Comparison of ENCODE assay signal across 9 cellular contexts in the genomic region with DNA sequence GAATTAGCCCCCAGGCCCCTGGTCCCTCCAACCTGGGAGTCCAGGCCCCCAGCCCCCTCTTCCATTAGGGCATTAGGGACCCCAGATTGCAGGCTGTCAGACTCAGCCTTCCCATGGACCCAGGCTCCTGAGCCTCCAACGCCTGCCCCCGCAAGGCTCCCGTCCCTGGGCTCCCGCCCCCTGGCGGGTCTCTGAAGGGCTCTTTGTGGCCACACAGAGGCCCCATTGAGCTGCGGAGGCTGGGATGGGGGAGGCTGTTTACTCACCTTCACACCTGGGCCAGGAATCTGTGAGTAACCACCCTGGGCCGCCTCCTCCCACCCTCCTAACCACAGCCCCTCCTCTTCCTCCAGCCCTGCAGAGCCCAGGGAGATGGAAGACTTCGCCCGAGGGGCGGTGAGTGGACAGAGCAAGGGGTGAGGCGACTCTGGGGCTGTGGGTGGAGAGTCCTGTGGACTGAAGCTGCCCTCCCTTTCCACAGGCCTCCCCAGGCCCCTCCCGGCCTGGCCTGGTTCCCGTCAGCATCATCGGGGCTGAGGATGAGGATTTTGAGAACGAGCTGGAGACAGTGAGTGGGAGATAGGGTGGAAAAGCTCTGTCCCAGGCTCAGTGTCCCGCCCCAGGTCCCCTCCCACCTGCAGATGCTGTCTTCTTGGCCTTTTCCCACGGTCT. TPM values are rescaled to one million over a fixed set of nuclear protein-coding genes. Genes with fewer than 3 reads are reported as not detected.
DNase-seq lines count a peak whose midpoint lies in the region; ATAC-seq and TF ChIP-seq lines count a peak whose summit lies in the region.
"Had no signal": no experiment of that assay in that cellular context is flagged by ENCODE, and none has a peak within 500 bp of the region (broad histone marks: within the 10 kb centered on the region; RNA-seq: fewer than 3 reads in every experiment).

No MANE protein-coding gene starts in this region.

- H3K23ac ChIP-seq in mesendoderm (ENCODE audit: low read length), result no peak overlapping the region

- H3K4me2 ChIP-seq in mesendoderm (ENCODE audit: low read length), result no peak overlapping the region

- WGBS in mesendoderm (ENCODE audit: extremely low coverage, insufficient coverage, low lambda C conversion rate), result no CpG with 5 or more reads among the region's 17 CpGs

- H4K8ac ChIP-seq in mesendoderm (ENCODE audit: low read depth, low read length), result no peak overlapping the region

- peak overlapping the region; percentile 27 for H2AK5ac ChIP-seq in mesendoderm (ENCODE audit: low read length)

- no peak overlapping the region for H3K4me3 ChIP-seq in mesendoderm (ENCODE audit: low read length)

- H3K18ac ChIP-seq in mesendoderm (ENCODE audit: low read length), result peak overlapping the region; percentile 16

- no peaks in the 10 kb centered on the region for H3K36me3 ChIP-seq in mesendoderm (ENCODE audit: control insufficient read depth, insufficient read depth, low read length)

- H3K27me3 ChIP-seq in mesendoderm (ENCODE audit: insufficient read depth, low read length, poor library complexity), result no peaks in the 10 kb centered on the region

- peaks cover 4% of the 10 kb centered on the region for H3K79me2 ChIP-seq in mesendoderm (ENCODE audit: control insufficient read depth, insufficient read depth, low read length)

- ATAC-seq in T-helper 17 cell (peak; percentile 70), HG03432 (IDR thresholded peaks at IDR 0.05; ENCODE audit: unreplicated experiment) (no peak), HG03135 (IDR thresholded peaks at IDR 0.05; ENCODE audit: unreplicated experiment) (no peak), HG02840 (IDR thresholded peaks at IDR 0.05; ENCODE audit: low FRiP score, unreplicated experiment) (no peak)

- no peak overlapping the region for H2BK120ac ChIP-seq in mesendoderm (ENCODE audit: low read depth, low read length)

- H3K9me3 ChIP-seq in T-helper 17 cell (ENCODE audit: control insufficient read depth, low read length, poor library complexity, severe bottlenecking), result no peaks in the 10 kb centered on the region

- peak overlapping the region; percentile 74 for H3K4ac ChIP-seq in mesendoderm (ENCODE audit: low read depth, low read length)

- DNase-seq in GM20000 (ENCODE audit: low spot score) (peak; percentile 77), T-helper 17 cell (peak; percentile 52 to 70 (median 64)), anterior cingulate cortex (lab: John Stamatoyannopoulos, UW) (peak in 38 of 58 donors; percentile 7 to 74 (median 48)), mesendoderm (peak; percentile 96)
- peak; percentile 67 to 91 (median 78) for DNase-seq in stimulated activated naive CD4-positive, alpha-beta T cell (lab: John Stamatoyannopoulos, UW)

- H3K56ac ChIP-seq in mesendoderm (ENCODE audit: low read length), result peak overlapping the region; percentile 89

- H3K27ac ChIP-seq in mesendoderm (ENCODE audit: low read depth, low read length), result peak overlapping the region; percentile 41

- H3K4me3 Mint-ChIP-seq in T-helper 17 cell, result peak overlapping the region; percentile 99

- H3K4me1 Mint-ChIP-seq in T-helper 17 cell, result peaks cover 55% of the 10 kb centered on the region

- H3K36me3 Mint-ChIP-seq in T-helper 17 cell (ENCODE audit: low read depth), result peaks cover 15% of the 10 kb centered on the region

- H2BK5ac ChIP-seq in mesendoderm (ENCODE audit: low read length), result peak overlapping the region; percentile 63

- H2BK15ac ChIP-seq in mesendoderm (replicated peaks; ENCODE audit: low read depth), result no peak overlapping the region

- peaks cover 7% of the 10 kb centered on the region for H3K79me1 ChIP-seq in mesendoderm (ENCODE audit: low read length)

- no peak overlapping the region for H4K5ac ChIP-seq in mesendoderm (ENCODE audit: low read length)

- H3K9ac ChIP-seq in mesendoderm (ENCODE audit: low read length), result peak overlapping the region; percentile 41

- H3K4me1 ChIP-seq in mesendoderm (ENCODE audit: control insufficient read depth, low read depth, low read length), result peaks cover 13% of the 10 kb centered on the region

- no peaks in the 10 kb centered on the region for H3K27me3 Mint-ChIP-seq in T-helper 17 cell

- H3K27ac Mint-ChIP-seq in T-helper 17 cell, result peak overlapping the region; percentile 99

- TF ChIP-seq CTCF in GM20000 (IDR thresholded peaks at IDR 0.05; ENCODE audit: extremely low read depth, missing control alignments), result peak; percentile 20

RNA-seq across cellular contexts. Expression of a gene that starts 4.9 kb away (rescaled TPM):
- total RNA-seq in T-helper 17 cell, result 100 to 1,000 TPM; 929 to 961 TPM
- 38.0 TPM for polyA plus RNA-seq in mesendoderm (2013, experiment 1 of 2)
- polyA plus RNA-seq in mesendoderm (2013, experiment 2 of 2), result 36.4 TPM

RNA-seq across cellular contexts. Expression of a gene that starts 10.8 kb away (rescaled TPM):
- total RNA-seq in T-helper 17 cell, result 10 to 100 TPM in 1 of 2 donors, 1 to 10 TPM in 1; 1.6 to 27.3 TPM
- polyA plus RNA-seq in mesendoderm (2013, experiment 1 of 2), result 0.41 TPM
- 0.46 TPM for polyA plus RNA-seq in mesendoderm (2013, experiment 2 of 2)

RNA-seq across cellular contexts. Expression of a gene that starts 27.8 kb away (rescaled TPM):
- 1,000 to 10,000 TPM; 3,299 to 3,349 TPM for total RNA-seq in T-helper 17 cell
- 3,019 TPM for polyA plus RNA-seq in mesendoderm (2013, experiment 1 of 2)
- 2,972 TPM for polyA plus RNA-seq in mesendoderm (2013, experiment 2 of 2)

RNA-seq across cellular contexts. Expression of a gene that starts 40.4 kb away (rescaled TPM):
- 1 to 10 TPM; 2.4 to 3.1 TPM for total RNA-seq in T-helper 17 cell
- polyA plus RNA-seq in mesendoderm (2013, experiment 1 of 2), result not detected
- not detected for polyA plus RNA-seq in mesendoderm (2013, experiment 2 of 2)

RNA-seq across cellular contexts. Expression of a gene that starts 43.0 kb away (rescaled TPM):
- total RNA-seq in T-helper 17 cell, result not detected
- polyA plus RNA-seq in mesendoderm (2013, experiment 1 of 2), result not detected
- polyA plus RNA-seq in mesendoderm (2013, experiment 2 of 2), result not detected
- total RNA-seq: T-helper 2 cell treated with Interferon-gamma antibody and Interleukin-4, amounts not matched to agents 100 ng/mL and 5 ng/mL, for 36 hours had no signal
